In the genomic region with DNA sequence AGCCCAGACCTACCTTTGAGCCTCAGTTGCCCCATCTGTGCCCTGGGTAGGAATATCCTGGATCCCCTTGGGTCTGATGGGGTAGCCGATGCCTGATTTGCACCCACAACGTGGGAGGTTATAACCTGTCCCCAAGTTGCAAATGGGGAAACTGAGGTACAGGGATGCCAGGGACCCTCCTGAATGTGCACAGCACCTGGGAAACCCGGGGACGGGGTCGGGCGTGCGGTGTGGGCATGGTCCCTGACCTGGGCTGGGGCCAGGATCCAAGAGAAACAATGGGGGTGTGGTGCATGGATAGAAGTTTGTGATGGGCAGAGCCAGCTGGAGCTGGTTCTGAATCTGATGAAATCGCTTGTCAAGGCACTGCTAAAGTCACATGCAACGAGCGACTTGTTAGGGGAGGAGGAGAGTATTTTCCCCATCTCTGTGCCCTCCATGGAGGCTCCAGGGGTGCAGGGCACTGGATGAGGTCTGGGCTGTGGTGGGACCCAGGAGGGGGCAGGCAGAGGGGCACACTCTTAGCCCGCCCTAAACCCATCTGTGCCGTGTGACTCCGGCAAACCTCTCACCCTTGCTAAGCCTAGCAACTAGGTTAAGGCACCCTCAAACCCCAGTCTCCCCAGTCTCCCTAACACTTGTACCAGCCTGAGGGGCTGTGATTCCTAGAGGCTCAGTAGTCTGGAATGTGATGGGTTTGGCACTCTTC, we compare ENCODE assay signal across 1 cellular context.
A peak's percentile ranks its signal among the peaks of the same experiment; 100 is the strongest.
TF ChIP-seq lines count a peak whose summit lies in the region.

No MANE protein-coding gene starts in this region.

TF ChIP-seq in HepG2, 621 proteins besides CTCF, POLR2A, EP300 and RAD21 (continued from another document and continues in another):
- TF ChIP-seq, protein P1, sequence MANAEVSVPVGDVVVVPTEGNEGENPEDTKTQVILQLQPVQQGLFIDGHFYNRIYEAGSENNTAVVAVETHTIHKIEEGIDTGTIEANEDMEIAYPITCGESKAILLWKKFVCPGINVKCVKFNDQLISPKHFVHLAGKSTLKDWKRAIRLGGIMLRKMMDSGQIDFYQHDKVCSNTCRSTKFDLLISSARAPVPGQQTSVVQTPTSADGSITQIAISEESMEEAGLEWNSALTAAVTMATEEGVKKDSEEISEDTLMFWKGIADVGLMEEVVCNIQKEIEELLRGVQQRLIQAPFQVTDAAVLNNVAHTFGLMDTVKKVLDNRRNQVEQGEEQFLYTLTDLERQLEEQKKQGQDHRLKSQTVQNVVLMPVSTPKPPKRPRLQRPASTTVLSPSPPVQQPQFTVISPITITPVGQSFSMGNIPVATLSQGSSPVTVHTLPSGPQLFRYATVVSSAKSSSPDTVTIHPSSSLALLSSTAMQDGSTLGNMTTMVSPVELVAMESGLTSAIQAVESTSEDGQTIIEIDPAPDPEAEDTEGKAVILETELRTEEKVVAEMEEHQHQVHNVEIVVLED (CRISPR knock-in tag; IDR thresholded peaks at IDR 0.05; ENCODE audit: borderline replicate concordance), result no peak
- TF ChIP-seq, protein P2, sequence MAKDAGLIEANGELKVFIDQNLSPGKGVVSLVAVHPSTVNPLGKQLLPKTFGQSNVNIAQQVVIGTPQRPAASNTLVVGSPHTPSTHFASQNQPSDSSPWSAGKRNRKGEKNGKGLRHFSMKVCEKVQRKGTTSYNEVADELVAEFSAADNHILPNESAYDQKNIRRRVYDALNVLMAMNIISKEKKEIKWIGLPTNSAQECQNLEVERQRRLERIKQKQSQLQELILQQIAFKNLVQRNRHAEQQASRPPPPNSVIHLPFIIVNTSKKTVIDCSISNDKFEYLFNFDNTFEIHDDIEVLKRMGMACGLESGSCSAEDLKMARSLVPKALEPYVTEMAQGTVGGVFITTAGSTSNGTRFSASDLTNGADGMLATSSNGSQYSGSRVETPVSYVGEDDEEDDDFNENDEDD (CRISPR knock-in tag; IDR thresholded peaks at IDR 0.05; ENCODE audit: borderline replicate concordance), result no peak
- TF ChIP-seq ZNF660 (CRISPR knock-in tag; IDR thresholded peaks at IDR 0.05; ENCODE audit: borderline replicate concordance, low read depth), result no peak
- TF ChIP-seq ZNF557 (CRISPR knock-in tag; IDR thresholded peaks at IDR 0.05), result no peak
- no peak for TF ChIP-seq MAFF (IDR thresholded peaks at IDR 0.05; ENCODE audit: low read depth, low read length)
- no peak for TF ChIP-seq TCF12 (IDR thresholded peaks at IDR 0.05)
- TF ChIP-seq TCF12 (CRISPR knock-in tag; IDR thresholded peaks at IDR 0.05), result 0 out of 2 replicates have a peak, but pooled peaks have one; percentile 32
- no peak for TF ChIP-seq MAFK (conservative IDR thresholded peaks at IDR 0.05 in 1 of 2, IDR thresholded peaks at IDR 0.05 in 1 of 2; ENCODE audit: low read length in 2 of 2)
- TF ChIP-seq, protein P3, sequence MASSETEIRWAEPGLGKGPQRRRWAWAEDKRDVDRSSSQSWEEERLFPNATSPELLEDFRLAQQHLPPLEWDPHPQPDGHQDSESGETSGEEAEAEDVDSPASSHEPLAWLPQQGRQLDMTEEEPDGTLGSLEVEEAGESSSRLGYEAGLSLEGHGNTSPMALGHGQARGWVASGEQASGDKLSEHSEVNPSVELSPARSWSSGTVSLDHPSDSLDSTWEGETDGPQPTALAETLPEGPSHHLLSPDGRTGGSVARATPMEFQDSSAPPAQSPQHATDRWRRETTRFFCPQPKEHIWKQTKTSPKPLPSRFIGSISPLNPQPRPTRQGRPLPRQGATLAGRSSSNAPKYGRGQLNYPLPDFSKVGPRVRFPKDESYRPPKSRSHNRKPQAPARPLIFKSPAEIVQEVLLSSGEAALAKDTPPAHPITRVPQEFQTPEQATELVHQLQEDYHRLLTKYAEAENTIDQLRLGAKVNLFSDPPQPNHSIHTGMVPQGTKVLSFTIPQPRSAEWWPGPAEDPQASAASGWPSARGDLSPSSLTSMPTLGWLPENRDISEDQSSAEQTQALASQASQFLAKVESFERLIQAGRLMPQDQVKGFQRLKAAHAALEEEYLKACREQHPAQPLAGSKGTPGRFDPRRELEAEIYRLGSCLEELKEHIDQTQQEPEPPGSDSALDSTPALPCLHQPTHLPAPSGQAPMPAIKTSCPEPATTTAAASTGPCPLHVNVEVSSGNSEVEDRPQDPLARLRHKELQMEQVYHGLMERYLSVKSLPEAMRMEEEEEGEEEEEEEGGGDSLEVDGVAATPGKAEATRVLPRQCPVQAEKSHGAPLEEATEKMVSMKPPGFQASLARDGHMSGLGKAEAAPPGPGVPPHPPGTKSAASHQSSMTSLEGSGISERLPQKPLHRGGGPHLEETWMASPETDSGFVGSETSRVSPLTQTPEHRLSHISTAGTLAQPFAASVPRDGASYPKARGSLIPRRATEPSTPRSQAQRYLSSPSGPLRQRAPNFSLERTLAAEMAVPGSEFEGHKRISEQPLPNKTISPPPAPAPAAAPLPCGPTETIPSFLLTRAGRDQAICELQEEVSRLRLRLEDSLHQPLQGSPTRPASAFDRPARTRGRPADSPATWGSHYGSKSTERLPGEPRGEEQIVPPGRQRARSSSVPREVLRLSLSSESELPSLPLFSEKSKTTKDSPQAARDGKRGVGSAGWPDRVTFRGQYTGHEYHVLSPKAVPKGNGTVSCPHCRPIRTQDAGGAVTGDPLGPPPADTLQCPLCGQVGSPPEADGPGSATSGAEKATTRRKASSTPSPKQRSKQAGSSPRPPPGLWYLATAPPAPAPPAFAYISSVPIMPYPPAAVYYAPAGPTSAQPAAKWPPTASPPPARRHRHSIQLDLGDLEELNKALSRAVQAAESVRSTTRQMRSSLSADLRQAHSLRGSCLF (CRISPR knock-in tag; IDR thresholded peaks at IDR 0.05; ENCODE audit: borderline replicate concordance), result no peak
- TF ChIP-seq, protein P4, sequence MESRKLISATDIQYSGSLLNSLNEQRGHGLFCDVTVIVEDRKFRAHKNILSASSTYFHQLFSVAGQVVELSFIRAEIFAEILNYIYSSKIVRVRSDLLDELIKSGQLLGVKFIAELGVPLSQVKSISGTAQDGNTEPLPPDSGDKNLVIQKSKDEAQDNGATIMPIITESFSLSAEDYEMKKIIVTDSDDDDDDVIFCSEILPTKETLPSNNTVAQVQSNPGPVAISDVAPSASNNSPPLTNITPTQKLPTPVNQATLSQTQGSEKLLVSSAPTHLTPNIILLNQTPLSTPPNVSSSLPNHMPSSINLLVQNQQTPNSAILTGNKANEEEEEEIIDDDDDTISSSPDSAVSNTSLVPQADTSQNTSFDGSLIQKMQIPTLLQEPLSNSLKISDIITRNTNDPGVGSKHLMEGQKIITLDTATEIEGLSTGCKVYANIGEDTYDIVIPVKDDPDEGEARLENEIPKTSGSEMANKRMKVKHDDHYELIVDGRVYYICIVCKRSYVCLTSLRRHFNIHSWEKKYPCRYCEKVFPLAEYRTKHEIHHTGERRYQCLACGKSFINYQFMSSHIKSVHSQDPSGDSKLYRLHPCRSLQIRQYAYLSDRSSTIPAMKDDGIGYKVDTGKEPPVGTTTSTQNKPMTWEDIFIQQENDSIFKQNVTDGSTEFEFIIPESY (CRISPR knock-in tag; IDR thresholded peaks at IDR 0.05), result no peak
- no peak for TF ChIP-seq ZNF883 (CRISPR knock-in tag; IDR thresholded peaks at IDR 0.05; ENCODE audit: not compliant biosample characterization)
- TF ChIP-seq HES4 (CRISPR knock-in tag; IDR thresholded peaks at IDR 0.05; ENCODE audit: borderline replicate concordance), result no peak
- TF ChIP-seq PITX1 (CRISPR knock-in tag; IDR thresholded peaks at IDR 0.05), result no peak
- TF ChIP-seq RFX5 (IDR thresholded peaks at IDR 0.05; ENCODE audit: low read depth, low read length), result no peak
- TF ChIP-seq ZNF83 (CRISPR knock-in tag; IDR thresholded peaks at IDR 0.05; ENCODE audit: borderline replicate concordance), result no peak
- no peak for TF ChIP-seq PLRG1 (conservative IDR thresholded peaks at IDR 0.05)
- TF ChIP-seq, protein P5, sequence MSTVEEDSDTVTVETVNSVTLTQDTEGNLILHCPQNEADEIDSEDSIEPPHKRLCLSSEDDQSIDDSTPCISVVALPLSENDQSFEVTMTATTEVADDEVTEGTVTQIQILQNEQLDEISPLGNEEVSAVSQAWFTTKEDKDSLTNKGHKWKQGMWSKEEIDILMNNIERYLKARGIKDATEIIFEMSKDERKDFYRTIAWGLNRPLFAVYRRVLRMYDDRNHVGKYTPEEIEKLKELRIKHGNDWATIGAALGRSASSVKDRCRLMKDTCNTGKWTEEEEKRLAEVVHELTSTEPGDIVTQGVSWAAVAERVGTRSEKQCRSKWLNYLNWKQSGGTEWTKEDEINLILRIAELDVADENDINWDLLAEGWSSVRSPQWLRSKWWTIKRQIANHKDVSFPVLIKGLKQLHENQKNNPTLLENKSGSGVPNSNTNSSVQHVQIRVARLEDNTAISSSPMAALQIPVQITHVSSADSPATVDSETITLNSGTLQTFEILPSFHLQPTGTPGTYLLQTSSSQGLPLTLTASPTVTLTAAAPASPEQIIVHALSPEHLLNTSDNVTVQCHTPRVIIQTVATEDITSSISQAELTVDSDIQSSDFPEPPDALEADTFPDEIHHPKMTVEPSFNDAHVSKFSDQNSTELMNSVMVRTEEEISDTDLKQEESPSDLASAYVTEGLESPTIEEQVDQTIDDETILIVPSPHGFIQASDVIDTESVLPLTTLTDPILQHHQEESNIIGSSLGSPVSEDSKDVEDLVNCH (CRISPR knock-in tag; IDR thresholded peaks at IDR 0.05), result 0 out of 2 replicates have a peak, but pooled peaks have one; percentile 11
- TF ChIP-seq AKAP8 (CRISPR knock-in tag; IDR thresholded peaks at IDR 0.05), result peak; percentile 47; the same call in 1 of the 2 replicates
- TF ChIP-seq ETV6 (CRISPR knock-in tag; conservative IDR thresholded peaks at IDR 0.05), result no peak
- no peak for TF ChIP-seq ARNT (IDR thresholded peaks at IDR 0.05)
- TF ChIP-seq ARNT2 (CRISPR knock-in tag; IDR thresholded peaks at IDR 0.05; ENCODE audit: low read depth), result 0 out of 2 replicates have a peak, but pooled peaks have one; percentile 50
- TF ChIP-seq, protein P6, sequence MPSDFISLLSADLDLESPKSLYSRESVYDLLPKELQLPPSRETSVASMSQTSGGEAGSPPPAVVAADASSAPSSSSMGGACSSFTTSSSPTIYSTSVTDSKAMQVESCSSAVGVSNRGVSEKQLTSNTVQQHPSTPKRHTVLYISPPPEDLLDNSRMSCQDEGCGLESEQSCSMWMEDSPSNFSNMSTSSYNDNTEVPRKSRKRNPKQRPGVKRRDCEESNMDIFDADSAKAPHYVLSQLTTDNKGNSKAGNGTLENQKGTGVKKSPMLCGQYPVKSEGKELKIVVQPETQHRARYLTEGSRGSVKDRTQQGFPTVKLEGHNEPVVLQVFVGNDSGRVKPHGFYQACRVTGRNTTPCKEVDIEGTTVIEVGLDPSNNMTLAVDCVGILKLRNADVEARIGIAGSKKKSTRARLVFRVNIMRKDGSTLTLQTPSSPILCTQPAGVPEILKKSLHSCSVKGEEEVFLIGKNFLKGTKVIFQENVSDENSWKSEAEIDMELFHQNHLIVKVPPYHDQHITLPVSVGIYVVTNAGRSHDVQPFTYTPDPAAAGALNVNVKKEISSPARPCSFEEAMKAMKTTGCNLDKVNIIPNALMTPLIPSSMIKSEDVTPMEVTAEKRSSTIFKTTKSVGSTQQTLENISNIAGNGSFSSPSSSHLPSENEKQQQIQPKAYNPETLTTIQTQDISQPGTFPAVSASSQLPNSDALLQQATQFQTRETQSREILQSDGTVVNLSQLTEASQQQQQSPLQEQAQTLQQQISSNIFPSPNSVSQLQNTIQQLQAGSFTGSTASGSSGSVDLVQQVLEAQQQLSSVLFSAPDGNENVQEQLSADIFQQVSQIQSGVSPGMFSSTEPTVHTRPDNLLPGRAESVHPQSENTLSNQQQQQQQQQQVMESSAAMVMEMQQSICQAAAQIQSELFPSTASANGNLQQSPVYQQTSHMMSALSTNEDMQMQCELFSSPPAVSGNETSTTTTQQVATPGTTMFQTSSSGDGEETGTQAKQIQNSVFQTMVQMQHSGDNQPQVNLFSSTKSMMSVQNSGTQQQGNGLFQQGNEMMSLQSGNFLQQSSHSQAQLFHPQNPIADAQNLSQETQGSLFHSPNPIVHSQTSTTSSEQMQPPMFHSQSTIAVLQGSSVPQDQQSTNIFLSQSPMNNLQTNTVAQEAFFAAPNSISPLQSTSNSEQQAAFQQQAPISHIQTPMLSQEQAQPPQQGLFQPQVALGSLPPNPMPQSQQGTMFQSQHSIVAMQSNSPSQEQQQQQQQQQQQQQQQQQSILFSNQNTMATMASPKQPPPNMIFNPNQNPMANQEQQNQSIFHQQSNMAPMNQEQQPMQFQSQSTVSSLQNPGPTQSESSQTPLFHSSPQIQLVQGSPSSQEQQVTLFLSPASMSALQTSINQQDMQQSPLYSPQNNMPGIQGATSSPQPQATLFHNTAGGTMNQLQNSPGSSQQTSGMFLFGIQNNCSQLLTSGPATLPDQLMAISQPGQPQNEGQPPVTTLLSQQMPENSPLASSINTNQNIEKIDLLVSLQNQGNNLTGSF (CRISPR knock-in tag; IDR thresholded peaks at IDR 0.05), result no peak
- TF ChIP-seq ZNF839 (CRISPR knock-in tag; IDR thresholded peaks at IDR 0.05; ENCODE audit: borderline replicate concordance), result no peak
- no peak for TF ChIP-seq ZNF768 (CRISPR knock-in tag; IDR thresholded peaks at IDR 0.05)
- no peak for TF ChIP-seq ZNF547 (CRISPR knock-in tag; IDR thresholded peaks at IDR 0.05)
- TF ChIP-seq, protein P7, sequence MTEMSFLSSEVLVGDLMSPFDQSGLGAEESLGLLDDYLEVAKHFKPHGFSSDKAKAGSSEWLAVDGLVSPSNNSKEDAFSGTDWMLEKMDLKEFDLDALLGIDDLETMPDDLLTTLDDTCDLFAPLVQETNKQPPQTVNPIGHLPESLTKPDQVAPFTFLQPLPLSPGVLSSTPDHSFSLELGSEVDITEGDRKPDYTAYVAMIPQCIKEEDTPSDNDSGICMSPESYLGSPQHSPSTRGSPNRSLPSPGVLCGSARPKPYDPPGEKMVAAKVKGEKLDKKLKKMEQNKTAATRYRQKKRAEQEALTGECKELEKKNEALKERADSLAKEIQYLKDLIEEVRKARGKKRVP (CRISPR knock-in tag; IDR thresholded peaks at IDR 0.05), result no peak
- 0 out of 2 replicates have a peak, but pooled peaks have one; percentile 35 for TF ChIP-seq SP2 (CRISPR knock-in tag; IDR thresholded peaks at IDR 0.05)
- TF ChIP-seq ZNF20 (CRISPR knock-in tag; IDR thresholded peaks at IDR 0.05), result no peak
- TF ChIP-seq, protein P8, sequence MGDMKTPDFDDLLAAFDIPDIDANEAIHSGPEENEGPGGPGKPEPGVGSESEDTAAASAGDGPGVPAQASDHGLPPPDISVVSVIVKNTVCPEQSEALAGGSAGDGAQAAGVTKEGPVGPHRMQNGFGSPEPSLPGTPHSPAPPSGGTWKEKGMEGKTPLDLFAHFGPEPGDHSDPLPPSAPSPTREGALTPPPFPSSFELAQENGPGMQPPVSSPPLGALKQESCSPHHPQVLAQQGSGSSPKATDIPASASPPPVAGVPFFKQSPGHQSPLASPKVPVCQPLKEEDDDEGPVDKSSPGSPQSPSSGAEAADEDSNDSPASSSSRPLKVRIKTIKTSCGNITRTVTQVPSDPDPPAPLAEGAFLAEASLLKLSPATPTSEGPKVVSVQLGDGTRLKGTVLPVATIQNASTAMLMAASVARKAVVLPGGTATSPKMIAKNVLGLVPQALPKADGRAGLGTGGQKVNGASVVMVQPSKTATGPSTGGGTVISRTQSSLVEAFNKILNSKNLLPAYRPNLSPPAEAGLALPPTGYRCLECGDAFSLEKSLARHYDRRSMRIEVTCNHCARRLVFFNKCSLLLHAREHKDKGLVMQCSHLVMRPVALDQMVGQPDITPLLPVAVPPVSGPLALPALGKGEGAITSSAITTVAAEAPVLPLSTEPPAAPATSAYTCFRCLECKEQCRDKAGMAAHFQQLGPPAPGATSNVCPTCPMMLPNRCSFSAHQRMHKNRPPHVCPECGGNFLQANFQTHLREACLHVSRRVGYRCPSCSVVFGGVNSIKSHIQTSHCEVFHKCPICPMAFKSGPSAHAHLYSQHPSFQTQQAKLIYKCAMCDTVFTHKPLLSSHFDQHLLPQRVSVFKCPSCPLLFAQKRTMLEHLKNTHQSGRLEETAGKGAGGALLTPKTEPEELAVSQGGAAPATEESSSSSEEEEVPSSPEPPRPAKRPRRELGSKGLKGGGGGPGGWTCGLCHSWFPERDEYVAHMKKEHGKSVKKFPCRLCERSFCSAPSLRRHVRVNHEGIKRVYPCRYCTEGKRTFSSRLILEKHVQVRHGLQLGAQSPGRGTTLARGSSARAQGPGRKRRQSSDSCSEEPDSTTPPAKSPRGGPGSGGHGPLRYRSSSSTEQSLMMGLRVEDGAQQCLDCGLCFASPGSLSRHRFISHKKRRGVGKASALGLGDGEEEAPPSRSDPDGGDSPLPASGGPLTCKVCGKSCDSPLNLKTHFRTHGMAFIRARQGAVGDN (CRISPR knock-in tag; IDR thresholded peaks at IDR 0.05), result 0 out of 2 replicates have a peak, but pooled peaks have one; percentile 29
- TF ChIP-seq ZNF256 (CRISPR knock-in tag; conservative IDR thresholded peaks at IDR 0.05), result no peak
